In the genomic region with DNA sequence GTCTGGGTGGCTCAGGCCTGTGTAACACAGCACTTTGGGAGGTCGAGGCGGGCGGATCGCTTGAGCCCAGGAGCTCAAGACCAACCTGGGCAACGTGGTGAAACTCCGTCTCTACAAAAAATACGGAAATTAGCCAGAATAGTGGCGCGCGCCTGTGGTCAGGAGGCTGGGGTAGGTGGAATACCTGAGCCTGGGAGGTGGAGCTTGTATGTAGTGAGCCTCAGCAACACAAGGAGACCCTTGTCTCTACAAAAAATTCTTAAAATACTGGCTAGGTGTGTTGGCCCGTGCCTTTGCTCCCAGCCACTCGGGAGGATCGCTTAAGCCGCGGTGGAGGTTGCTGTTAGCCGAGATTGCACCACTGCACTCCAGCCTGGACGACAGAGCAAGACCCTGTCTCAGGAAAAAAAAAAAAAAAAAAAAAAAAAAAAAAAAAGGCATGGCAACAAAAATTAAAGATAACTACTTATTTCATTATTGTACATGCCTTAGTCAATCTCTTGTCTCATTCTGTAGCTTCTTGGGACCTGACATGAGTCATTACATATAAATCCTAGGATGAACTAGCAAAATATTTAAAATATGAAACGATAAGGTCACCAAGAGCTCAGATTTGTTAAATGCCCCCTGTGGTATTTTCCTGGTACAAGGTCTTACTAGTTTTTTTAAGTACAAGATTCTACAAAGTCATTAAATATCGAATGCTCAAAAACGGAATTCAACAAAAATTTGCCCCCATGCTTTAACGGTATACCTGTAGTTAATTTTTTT, we compare ENCODE assay signal across 8 cellular contexts. TPM values are rescaled to one million over a fixed set of nuclear protein-coding genes. Genes with fewer than 3 reads are reported as not detected.
DNase-seq lines count a peak whose midpoint lies in the region; ATAC-seq and TF ChIP-seq lines count a peak whose summit lies in the region.

No MANE protein-coding gene starts in this region.

- H3K9me3 ChIP-seq in mucosa of descending colon, result no peaks in the 10 kb centered on the region
- no peaks in the 10 kb centered on the region for H3K9me3 ChIP-seq in suprapubic skin

- H3K4me3 ChIP-seq in BJ (ENCODE audit: low read depth, low read length) (peak overlapping the region; percentile 82), mucosa of descending colon (peak overlapping the region; percentile 69), suprapubic skin (peak overlapping the region; percentile 87)

- ATAC-seq in SK-N-SH treated with all-trans-retinoic acid at 6 μM for 48 hours, result peak; percentile 5; the same call in 2 of the 3 replicates
- no peak for ATAC-seq in mucosa of descending colon
- ATAC-seq in GM19023 (IDR thresholded peaks at IDR 0.05; ENCODE audit: unreplicated experiment), result no peak

- intact Hi-C loops in mucosa of descending colon (cut with DNase I, micrococcal nuclease), result no loop called here

- no peak for TF ChIP-seq CTCF in BJ (IDR thresholded peaks at IDR 0.05; ENCODE audit: insufficient read depth, low read depth, low read length)
- TF ChIP-seq CTCF in mucosa of descending colon (IDR thresholded peaks at IDR 0.05), result no peak
- TF ChIP-seq CTCF in suprapubic skin (IDR thresholded peaks at IDR 0.05), result no peak

- POLR2A ChIA-PET in BJ (lab: Charles Lee), result interaction anchor here (0.5 to 1.7 kb wide), 4 partner anchors 9 to 1192 kb away, joined by 3 to 22 read pairs (median 10); partner anchors contain the start of gene MED17

- 6% methylated on average over 21 of the region's 21 CpGs for WGBS in suprapubic skin

- peaks cover 34% of the 10 kb centered on the region for H3K4me1 ChIP-seq in mucosa of descending colon (ENCODE audit: low read depth)
- peaks cover 55% of the 10 kb centered on the region for H3K4me1 ChIP-seq in suprapubic skin

- no peaks in the 10 kb centered on the region for H3K27me3 ChIP-seq in BJ (ENCODE audit: control insufficient read depth, insufficient read depth, low read length)
- H3K27me3 ChIP-seq in suprapubic skin, result no peaks in the 10 kb centered on the region

- DNase-seq in BJ (ENCODE audit: low read depth), result peak; percentile 16
- DNase-seq in HCEC 1CT, result peak; percentile 83
- DNase-seq in central memory CD4-positive, alpha-beta T cell, result peak; percentile 22
- DNase-seq in mucosa of descending colon, result peak in 2 of 3 donors; percentile 38 to 63
- DNase-seq in suprapubic skin (ENCODE audit: low spot score in 2 of 2), result no peak
- DNase-seq in NCI-H1436 treated with DMSO at 0.1 percent for 48 hours (lab: John Stamatoyannopoulos, UW), result no peak

- peaks cover 13% of the 10 kb centered on the region for H3K36me3 ChIP-seq in BJ (ENCODE audit: control insufficient read depth, insufficient read depth, low read length)
- H3K36me3 ChIP-seq in mucosa of descending colon (ENCODE audit: low read depth), result peaks cover 4% of the 10 kb centered on the region
- peaks cover 37% of the 10 kb centered on the region for H3K36me3 ChIP-seq in suprapubic skin

- no peak for TF ChIP-seq EP300 in suprapubic skin (IDR thresholded peaks at IDR 0.05)

- CTCF ChIA-PET in BJ (lab: Yijun Ruan, JAX), result interaction anchor here (1.6 kb wide), 1 partner anchor 8 kb away, joined by 4 read pairs; no protein-coding TSS in a partner anchor

- no peak for TF ChIP-seq POLR2A in suprapubic skin (IDR thresholded peaks at IDR 0.05)

- peak overlapping the region; percentile 98 for H3K27ac ChIP-seq in suprapubic skin

TF ChIP-seq in SK-N-SH treated with all-trans-retinoic acid at 6 μM for 48 hours, 23 proteins besides CTCF, POLR2A, EP300 and RAD21:
- TF ChIP-seq ZNF565 (CRISPR knock-in tag; conservative IDR thresholded peaks at IDR 0.05; ENCODE audit: low read depth) (no peak), ZFP3 (CRISPR knock-in tag; IDR thresholded peaks at IDR 0.05) (no peak), ZNF70 (CRISPR knock-in tag; IDR thresholded peaks at IDR 0.05) (no peak), ESRRG (CRISPR knock-in tag; IDR thresholded peaks at IDR 0.05) (no peak), OSR1 (CRISPR knock-in tag; IDR thresholded peaks at IDR 0.05) (no peak)

RNA-seq across cellular contexts. Expression of gene TAF1D, which starts 1.1 kb away (rescaled TPM):
- 32.8 and 87.6 TPM in 2 replicates for polyA plus RNA-seq in BJ (2011; rRNA removed)
- polyA minus RNA-seq in BJ (2011; rRNA and poly(A)+ RNA removed), result 34.7 and 38.1 TPM in 2 replicates
- total RNA-seq in mucosa of descending colon (10 to 100 TPM; 64.7 to 85.2 (median 84.0) TPM), suprapubic skin (100 to 1,000 TPM in 1 of 4 donors, 10 to 100 TPM in 3; 53.5 to 142 (median 81.1) TPM)

RNA-seq across cellular contexts. Expression of gene C11orf54, which starts 1.3 kb away (rescaled TPM):
- polyA plus RNA-seq in BJ (2011; rRNA removed), result 6.8 and 10.8 TPM in 2 replicates
- polyA minus RNA-seq in BJ (2011; rRNA and poly(A)+ RNA removed), result 2.7 and 3.2 TPM in 2 replicates
- total RNA-seq in mucosa of descending colon, result 10 to 100 TPM; 42.8 to 96.0 (median 48.0) TPM
- 10 to 100 TPM; 19.4 to 62.1 (median 26.5) TPM for total RNA-seq in suprapubic skin

RNA-seq across cellular contexts. Expression of gene MED17, which starts 43.9 kb away (rescaled TPM):
- 10.4 and 13.8 TPM in 2 replicates for polyA plus RNA-seq in BJ (2011; rRNA removed)
- 7.8 and 8.2 TPM in 2 replicates for polyA minus RNA-seq in BJ (2011; rRNA and poly(A)+ RNA removed)
- total RNA-seq in mucosa of descending colon (10 to 100 TPM; 22.3 to 33.8 (median 29.6) TPM), suprapubic skin (10 to 100 TPM; 20.3 to 32.2 (median 29.2) TPM)

Comparison
In these comparisons a context has a peak if more than half of its experiments do, and no peak if none do; other contexts are left out.
1. DNase-seq: peak in BJ (single experiment), HCEC 1CT (single experiment), central memory CD4-positive, alpha-beta T cell (single experiment) and mucosa of descending colon (2 of 3); none in suprapubic skin (0 of 2) and NCI-H1436 treated with DMSO at 0.1 percent for 48 hours (single experiment).
2. Peak in every context shown above with its lines, with median percentiles within 50 percentile points of each other: H3K4me3 ChIP-seq.